In the genomic region with DNA sequence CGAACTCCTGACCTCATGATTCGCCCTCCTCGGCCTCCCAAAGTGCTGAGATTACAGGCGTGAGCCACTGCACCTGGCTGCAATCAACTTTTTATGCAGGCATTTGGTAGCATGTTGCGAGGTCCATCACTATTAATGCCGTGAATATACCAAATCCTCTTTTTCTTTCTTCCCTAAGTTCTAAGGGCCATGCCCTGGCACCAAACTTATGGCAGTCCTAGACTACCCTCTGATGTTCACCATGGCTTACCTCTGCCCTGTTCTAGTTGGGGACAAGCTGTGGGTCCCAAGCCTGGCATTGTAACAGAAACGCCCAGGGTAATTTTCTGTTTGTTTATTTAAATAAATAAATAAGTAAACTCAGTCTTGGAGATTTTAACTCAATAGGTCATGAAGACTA, we compare ENCODE assay signal across 1 cellular context.
TF ChIP-seq lines count a peak whose summit lies in the region.

No MANE protein-coding gene starts in this region.

TF ChIP-seq in Ishikawa, 13 proteins besides CTCF, POLR2A, EP300 and RAD21 (continued from another document):
- TF ChIP-seq TCF12 (IDR thresholded peaks at IDR 0.05; ENCODE audit: low read depth) (no peak), NFIC (IDR thresholded peaks at IDR 0.05) (no peak), YY1 (IDR thresholded peaks at IDR 0.05; ENCODE audit: low read depth) (no peak), CEBPB (IDR thresholded peaks at IDR 0.05) (no peak)
